9 cellular contexts compared by ENCODE assay signal in genomic region chr4:165325732-165326512, GRCh38. TPM values are rescaled to one million over a fixed set of nuclear protein-coding genes. Genes with fewer than 3 reads are reported as not detected.
DNase-seq lines count a peak whose midpoint lies in the region; ATAC-seq, FAIRE-seq and TF ChIP-seq lines count a peak whose summit lies in the region.
"Had no signal": no experiment of that assay in that cellular context is flagged by ENCODE, and none has a peak within 500 bp of the region (broad histone marks: within the 10 kb centered on the region; RNA-seq: fewer than 3 reads in every experiment).

No MANE protein-coding gene starts in this region.

- H2AFZ ChIP-seq in keratinocyte (ENCODE audit: control insufficient read depth, low read length): peak overlapping the region; percentile 34

- no peaks in the 10 kb centered on the region for H3K27me3 Mint-ChIP-seq in activated CD8-positive, alpha-beta T cell treated with anti-CD3 and anti-CD28 coated beads for 36 hours

- peak overlapping the region; percentile 44 to 90 (median 51) for H3K4me3 ChIP-seq in keratinocyte (ENCODE audit: control insufficient read depth in 2 of 3, extremely low read depth in 1 of 3, insufficient read depth in 2 of 3, low read depth in 1 of 3, low read length in 3 of 3)
- peak overlapping the region; percentile 64 to 75 for H3K4me3 ChIP-seq in tibial artery

- dilution Hi-C loops in keratinocyte (cut with MboI; ENCODE audit: extremely low pct_ligation_motif_present, low sequenced_read_pairs): loop anchor here (25.0 kb wide), 1 partner anchor 136 kb away; no protein-coding TSS in a partner anchor

- peaks cover 5 to 7% of the 10 kb centered on the region in 2 experiments for H3K36me3 ChIP-seq in keratinocyte (ENCODE audit: control insufficient read depth in 2 of 2, extremely low read depth in 1 of 2, insufficient read depth in 2 of 2, low read length in 2 of 2)
- no peaks in the 10 kb centered on the region for H3K36me3 ChIP-seq in tibial artery

- H3K79me2 ChIP-seq in keratinocyte (ENCODE audit: control insufficient read depth, insufficient read depth, low read length): peaks cover 35% of the 10 kb centered on the region

- peaks cover 10% of the 10 kb centered on the region for H3K36me3 Mint-ChIP-seq in activated CD8-positive, alpha-beta T cell treated with anti-CD3 and anti-CD28 coated beads for 36 hours (ENCODE audit: low read depth)

- H3K4me1 ChIP-seq in keratinocyte (ENCODE audit: control insufficient read depth, extremely low read depth, insufficient read depth, low read length): peaks cover 24% of the 10 kb centered on the region
- peaks cover 0 to 26% (median 12%) of the 10 kb centered on the region in 4 donors for H3K4me1 ChIP-seq in tibial artery

- H3K4me1 Mint-ChIP-seq in activated CD8-positive, alpha-beta T cell treated with anti-CD3 and anti-CD28 coated beads for 36 hours (ENCODE audit: low read depth): peaks cover 26% of the 10 kb centered on the region

- H3K9me1 ChIP-seq in keratinocyte (ENCODE audit: control insufficient read depth, extremely low read depth, insufficient read depth, low read length): no peaks in the 10 kb centered on the region

- peaks cover 8% of the 10 kb centered on the region for H3K9me3 ChIP-seq in keratinocyte (ENCODE audit: control insufficient read depth, low read depth, low read length)
- no peaks in the 10 kb centered on the region for H3K9me3 ChIP-seq in tibial artery

- peaks cover 13% of the 10 kb centered on the region for H4K20me1 ChIP-seq in keratinocyte (ENCODE audit: control insufficient read depth, extremely low read depth, insufficient read depth, low read length)

- intact Hi-C loops in activated CD8-positive, alpha-beta T cell treated with anti-CD3 and anti-CD28 coated beads for 36 hours (cut with micrococcal nuclease): loop anchor here (5.0 kb wide), 1 partner anchor 119 kb away; the partner anchor contains the start of gene KLHL2
- intact Hi-C loops in tibial artery (cut with DNase I; ENCODE audit: low total_unique reads): loop anchor here (10.0 kb wide), 2 partner anchors 49 to 191 kb away; partner anchors contain the start of gene CPE

- CTCF ChIA-PET in activated CD8-positive, alpha-beta T cell treated with anti-CD3 and anti-CD28 coated beads for 36 hours (lab: Charles Lee): interaction anchor here (1.0 to 1.3 kb wide), 2 partner anchors 11 to 117 kb away, joined by 3 read pairs; no protein-coding TSS in a partner anchor

- H3K9ac ChIP-seq in keratinocyte (ENCODE audit: control insufficient read depth, extremely low read depth, insufficient read depth, low read length): peak overlapping the region; percentile 91

- FAIRE-seq in keratinocyte (lab: Jason Lieb, UNC): peak; percentile 99

- no peak for ATAC-seq in activated CD8-positive, alpha-beta T cell treated with anti-CD3 and anti-CD28 coated beads for 36 hours
- no peak for ATAC-seq in HG03095 (IDR thresholded peaks at IDR 0.05; ENCODE audit: unreplicated experiment)
- ATAC-seq in GM21360 (IDR thresholded peaks at IDR 0.05; ENCODE audit: unreplicated experiment): no peak

- DNase-seq in AG08396 (ENCODE audit: low spot score) (peak; percentile 24), HK-2 (ENCODE audit: unreplicated experiment) (peak; percentile 67), keratinocyte (ENCODE audit: low read depth, low spot score) (no peak), tibial artery (no peak), NCI-H1436 treated with DMSO at 0.1 percent for 48 hours (lab: John Stamatoyannopoulos, UW) (no peak)
- peak; percentile 12 for DNase-seq in activated CD8-positive, alpha-beta T cell treated with anti-CD3 and anti-CD28 coated beads for 36 hours

- no peaks in the 10 kb centered on the region for H3K27me3 ChIP-seq in keratinocyte (ENCODE audit: control insufficient read depth, extremely low read depth, insufficient read depth, low read length)
- no peaks in the 10 kb centered on the region for H3K27me3 ChIP-seq in tibial artery

- peak overlapping the region; percentile 97 for H3K27ac ChIP-seq in keratinocyte (ENCODE audit: control insufficient read depth, insufficient read depth, low read length)
- H3K27ac ChIP-seq in tibial artery: peak overlapping the region; percentile 72 to 82

- H3K4me2 ChIP-seq in keratinocyte (ENCODE audit: control insufficient read depth, extremely low read depth, insufficient read depth, low read depth, low read length): peak overlapping the region; percentile 83

- POLR2A ChIA-PET in activated CD8-positive, alpha-beta T cell treated with anti-CD3 and anti-CD28 coated beads for 36 hours (lab: Charles Lee): interaction anchor here (1.2 kb wide), 2 partner anchors 122 to 213 kb away, joined by 3 to 4 read pairs; partner anchors contain the start of gene TMEM192

- H3K27ac Mint-ChIP-seq in activated CD8-positive, alpha-beta T cell treated with anti-CD3 and anti-CD28 coated beads for 36 hours: peak overlapping the region; percentile 70
- H3K27ac Mint-ChIP-seq: nephron had no signal

- H3K9me3 Mint-ChIP-seq in activated CD8-positive, alpha-beta T cell treated with anti-CD3 and anti-CD28 coated beads for 36 hours: no peaks in the 10 kb centered on the region
- H3K9me3 Mint-ChIP-seq: nephron had no signal

- H3K4me3 Mint-ChIP-seq in activated CD8-positive, alpha-beta T cell treated with anti-CD3 and anti-CD28 coated beads for 36 hours: no peak overlapping the region

- no peak for TF ChIP-seq CTCF in activated CD8-positive, alpha-beta T cell treated with anti-CD3 and anti-CD28 coated beads for 36 hours (IDR thresholded peaks at IDR 0.05)
- TF ChIP-seq CTCF in keratinocyte (optimal IDR thresholded peaks at IDR 0.05 in 1 of 3, IDR thresholded peaks at IDR 0.05 in 1 of 3, conservative IDR thresholded peaks at IDR 0.05 in 1 of 3; ENCODE audit: extremely low read depth in 1 of 3, insufficient read depth in 2 of 3, low read length in 3 of 3) (no peak), tibial artery (IDR thresholded peaks at IDR 0.05) (no peak)

RNA-seq across cellular contexts. Expression of gene MSMO1, which starts 1.5 kb away (rescaled TPM):
- 10 to 100 TPM; 42.3 to 43.2 TPM for total RNA-seq in activated CD8-positive, alpha-beta T cell treated with anti-CD3 and anti-CD28 coated beads for 36 hours
- polyA plus RNA-seq in keratinocyte: 334 to 541 TPM (median 482 TPM) in 3 replicates
- polyA plus RNA-seq in keratinocyte (2011; ENCODE audit: low read depth): 146 TPM
- 228 and 437 TPM in 2 replicates for polyA plus RNA-seq in keratinocyte (2011; cell fraction: cytosol; rRNA removed)
- polyA plus RNA-seq in keratinocyte (2011; cell fraction: nucleus; rRNA removed): 478 and 606 TPM in 2 replicates
- polyA plus RNA-seq in keratinocyte (2012; ENCODE audit: low replicate concordance): 188 and 366 TPM in 2 replicates
- 101 to 276 TPM (median 151 TPM) in 3 replicates for polyA minus RNA-seq in keratinocyte
- 207 TPM for polyA minus RNA-seq in keratinocyte (2011; cell fraction: cytosol; rRNA and poly(A)+ RNA removed)
- polyA minus RNA-seq in keratinocyte (2011; cell fraction: nucleus; rRNA and poly(A)+ RNA removed): 255 and 403 TPM in 2 replicates

RNA-seq across cellular contexts. Expression of gene CPE, which starts 52.9 kb away (rescaled TPM):
- not detected for total RNA-seq in activated CD8-positive, alpha-beta T cell treated with anti-CD3 and anti-CD28 coated beads for 36 hours
- polyA plus RNA-seq in keratinocyte: 1.4 to 3.8 TPM (median 1.9 TPM) in 3 replicates
- polyA plus RNA-seq in keratinocyte (2011; ENCODE audit: low read depth): 13.5 TPM
- 0.86 and 1.3 TPM in 2 replicates for polyA plus RNA-seq in keratinocyte (2011; cell fraction: cytosol; rRNA removed)
- polyA plus RNA-seq in keratinocyte (2011; cell fraction: nucleus; rRNA removed): 4.9 and 5.1 TPM in 2 replicates
- 1.1 and 10.5 TPM in 2 replicates for polyA plus RNA-seq in keratinocyte (2012; ENCODE audit: low replicate concordance)
- polyA minus RNA-seq in keratinocyte: 0.77 to 2.3 TPM (median 1.4 TPM) in 3 replicates
- polyA minus RNA-seq in keratinocyte (2011; cell fraction: cytosol; rRNA and poly(A)+ RNA removed): 5.8 TPM
- 1.7 and 3.2 TPM in 2 replicates for polyA minus RNA-seq in keratinocyte (2011; cell fraction: nucleus; rRNA and poly(A)+ RNA removed)

Comparison
In these comparisons a context has a peak if more than half of its experiments do, and no peak if none do; other contexts are left out.
1. DNase-seq: peak in AG08396 (single experiment), HK-2 (single experiment) and activated CD8-positive, alpha-beta T cell treated with anti-CD3 and anti-CD28 coated beads for 36 hours (single experiment); none in keratinocyte (single experiment), tibial artery (0 of 2) and NCI-H1436 treated with DMSO at 0.1 percent for 48 hours (single experiment).